ENCODE assay signal across 12 cellular contexts in the genomic region with DNA sequence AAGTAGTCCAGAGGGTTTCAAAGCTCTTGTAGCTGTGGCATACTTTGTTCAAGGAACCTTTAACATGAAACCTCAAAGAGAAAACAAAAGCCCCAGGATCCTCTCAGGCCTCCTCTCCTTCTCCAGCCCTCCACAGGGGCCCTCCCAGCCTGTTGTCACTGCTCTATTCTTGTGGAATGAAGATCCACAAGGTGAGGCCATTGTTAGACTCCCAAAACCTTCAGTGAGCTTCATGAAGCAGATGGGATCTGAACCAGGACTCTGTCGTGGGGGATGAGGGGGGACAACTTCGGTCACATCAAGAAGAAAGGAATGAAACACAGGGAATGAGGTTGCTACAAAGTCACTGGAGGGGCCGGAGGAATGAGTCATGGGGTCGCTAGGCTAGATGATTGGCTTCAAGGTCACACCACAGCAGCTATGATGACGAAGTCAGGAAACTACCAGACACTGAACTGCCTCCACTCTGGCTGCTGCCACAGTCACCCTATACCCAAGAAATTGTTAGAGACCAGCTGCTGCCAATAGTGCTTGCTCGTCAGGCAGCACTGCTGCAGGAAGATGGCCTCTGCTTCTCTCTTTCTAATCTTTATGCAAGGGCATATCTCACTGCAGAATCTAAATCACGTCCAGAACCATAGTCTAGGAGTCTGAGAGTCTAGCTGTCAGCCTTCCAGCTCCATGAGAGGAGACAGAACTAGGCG.
DNase-seq lines count a peak whose midpoint lies in the region; FAIRE-seq and TF ChIP-seq lines count a peak whose summit lies in the region.
"Had no signal": no experiment of that assay in that cellular context is flagged by ENCODE, and none has a peak within 500 bp of the region (broad histone marks: within the 10 kb centered on the region; RNA-seq: fewer than 3 reads in every experiment).

No MANE protein-coding gene starts in this region.

- H3K36me3 ChIP-seq in Peyer's patch (no peaks in the 10 kb centered on the region), kidney (ENCODE audit: control insufficient read depth in 1 of 2, insufficient read depth in 2 of 2, low read length in 2 of 2) (no peaks in the 10 kb centered on the region)
- H3K36me3 ChIP-seq: spleen, vagina had no signal

- TF ChIP-seq CTCF in Peyer's patch (IDR thresholded peaks at IDR 0.05): no peak
- no peak for TF ChIP-seq CTCF in kidney (IDR thresholded peaks at IDR 0.05; ENCODE audit: borderline replicate concordance, extremely low read depth, insufficient read depth)

- no peak overlapping the region for H3K9ac ChIP-seq in kidney (ENCODE audit: low read length in 2 of 2)

- H3K9me3 ChIP-seq in Peyer's patch (no peaks in the 10 kb centered on the region), kidney (ENCODE audit: control insufficient read depth in 1 of 2, low read length in 2 of 2) (no peaks in the 10 kb centered on the region)
- H3K9me3 ChIP-seq: spleen, vagina had no signal

- intact Hi-C loops in kidney (cut with DNase I): no loop called here

- no peaks in the 10 kb centered on the region for H3K27me3 ChIP-seq in Peyer's patch
- H3K27me3 ChIP-seq: vagina had no signal

- TF ChIP-seq POLR2A in Peyer's patch (IDR thresholded peaks at IDR 0.05): no peak

- H3K4me1 ChIP-seq in Peyer's patch (no peaks in the 10 kb centered on the region), kidney (ENCODE audit: control insufficient read depth in 1 of 2, insufficient read depth in 1 of 2, low read depth in 1 of 2, low read length in 2 of 2) (no peaks in the 10 kb centered on the region)

- FAIRE-seq in kidney (lab: Jason Lieb, UNC): no peak

- H3K27ac ChIP-seq in Peyer's patch: no peak overlapping the region
- H3K27ac ChIP-seq in kidney (ENCODE audit: low read depth in 2 of 2, low read length in 2 of 2): no peak overlapping the region
- H3K27ac ChIP-seq: vagina had no signal

- no peak overlapping the region for H3K4me3 ChIP-seq in Peyer's patch
- no peak overlapping the region for H3K4me3 ChIP-seq in kidney (ENCODE audit: low read length in 2 of 2)
- H3K4me3 ChIP-seq: spleen, vagina had no signal

- DNase-seq in AG08396 (ENCODE audit: low spot score) (peak; percentile 64), HS-5 (ENCODE audit: low read depth) (peak; percentile 47), amniotic epithelial cell (ENCODE audit: low read depth) (peak; percentile 36), left kidney (ENCODE audit: low read depth, low spot score) (peak; percentile 38), Peyer's patch (no peak), NCI-H2029 (lab: John Stamatoyannopoulos, UW) (no peak), kidney (no peak)
- DNase-seq in stimulated activated CD8-positive, alpha-beta memory T cell treated with anti-CD3 and anti-CD28 coated beads, Interleukin-4, amount 100 ng/mL, for 48 hours: no peak
- DNase-seq: activated CD8-positive, alpha-beta memory T cell treated with anti-CD3 and anti-CD28 coated beads for 24 hours; NCI-H1694 treated with DMSO at 0.1 percent for 48 hours; spleen had no signal

Comparison
In these comparisons a context has a peak if more than half of its experiments do, and no peak if none do; other contexts are left out.
1. DNase-seq: peak in AG08396 (single experiment), HS-5 (single experiment), amniotic epithelial cell (single experiment) and left kidney (single experiment); none in Peyer's patch (0 of 3), stimulated activated CD8-positive, alpha-beta memory T cell treated with anti-CD3 and anti-CD28 coated beads, Interleukin-4, amount 100 ng/mL, for 48 hours (single experiment), NCI-H2029 (single experiment) and kidney (single experiment).